2 cellular contexts compared by ENCODE assay signal in genomic region chr4:165877291-165877690, GRCh38.
TF ChIP-seq lines count a peak whose summit lies in the region.

No MANE protein-coding gene starts in this region.

TF ChIP-seq in SK-N-SH treated with all-trans-retinoic acid at 6 μM for 48 hours, 23 proteins besides CTCF, POLR2A, EP300 and RAD21 (continued from another document):
- TF ChIP-seq TCF4 (CRISPR knock-in tag; IDR thresholded peaks at IDR 0.05; ENCODE audit: borderline replicate concordance) (no peak), ARNTL (CRISPR knock-in tag; IDR thresholded peaks at IDR 0.05; ENCODE audit: borderline replicate concordance, low read depth) (no peak), CREB5 (CRISPR knock-in tag; IDR thresholded peaks at IDR 0.05; ENCODE audit: low read depth) (no peak), ZFP30 (CRISPR knock-in tag; IDR thresholded peaks at IDR 0.05) (no peak), ISL1 (CRISPR knock-in tag; IDR thresholded peaks at IDR 0.05) (no peak), ZNF565 (CRISPR knock-in tag; conservative IDR thresholded peaks at IDR 0.05; ENCODE audit: low read depth) (no peak), ZC3H10 (CRISPR knock-in tag; IDR thresholded peaks at IDR 0.05) (no peak), ZNF70 (CRISPR knock-in tag; IDR thresholded peaks at IDR 0.05) (no peak), ESRRG (CRISPR knock-in tag; IDR thresholded peaks at IDR 0.05) (no peak), SNAI2 (CRISPR knock-in tag; IDR thresholded peaks at IDR 0.05) (no peak), GLIS3 (CRISPR knock-in tag; IDR thresholded peaks at IDR 0.05) (no peak), PATZ1 (CRISPR knock-in tag; IDR thresholded peaks at IDR 0.05; ENCODE audit: borderline replicate concordance) (no peak), RARB (CRISPR knock-in tag; IDR thresholded peaks at IDR 0.05) (no peak), POU6F1 (CRISPR knock-in tag; IDR thresholded peaks at IDR 0.05; ENCODE audit: borderline replicate concordance, low read depth) (no peak), BACH2 (CRISPR knock-in tag; IDR thresholded peaks at IDR 0.05; ENCODE audit: borderline replicate concordance) (no peak)

TF ChIP-seq in SK-N-SH, 30 proteins besides CTCF, POLR2A, EP300 and RAD21 (continued from another document):
- no peak for TF ChIP-seq USF2 (IDR thresholded peaks at IDR 0.05; ENCODE audit: borderline replicate concordance, low read depth, low read length)
- TF ChIP-seq MEF2A (IDR thresholded peaks at IDR 0.05; ENCODE audit: borderline replicate concordance, low read depth): no peak
